13 cellular contexts compared by ENCODE assay signal in the genomic region with DNA sequence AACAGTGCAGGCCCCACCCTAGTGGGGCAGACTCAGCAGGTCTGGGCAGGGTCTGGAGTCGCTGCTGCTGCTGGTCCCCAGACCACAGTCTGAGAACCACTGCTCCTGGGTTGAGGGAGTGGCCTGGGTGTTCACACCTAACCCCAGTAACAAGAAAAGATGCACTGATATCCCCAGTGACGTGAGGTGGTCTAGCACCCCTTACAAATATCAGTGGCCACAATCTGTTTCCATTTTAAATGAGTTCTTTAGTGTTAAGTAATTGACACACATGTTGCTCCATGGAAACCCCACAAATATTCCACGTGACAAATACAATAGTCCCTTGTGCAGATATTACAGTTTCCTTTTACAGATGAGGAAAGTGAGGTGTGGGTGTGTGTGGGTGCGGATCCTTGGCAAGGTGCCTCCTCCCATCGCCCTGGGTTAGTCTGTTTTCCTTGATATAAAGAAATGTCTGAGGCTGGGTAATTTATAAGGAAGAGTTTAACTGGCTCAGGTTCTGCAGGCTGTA.
DNase-seq lines count a peak whose midpoint lies in the region; ATAC-seq and TF ChIP-seq lines count a peak whose summit lies in the region.
"Had no signal": no experiment of that assay in that cellular context is flagged by ENCODE, and none has a peak within 500 bp of the region (broad histone marks: within the 10 kb centered on the region; RNA-seq: fewer than 3 reads in every experiment).

No MANE protein-coding gene starts in this region.

- H3K4me2 ChIP-seq in neural progenitor cell, result no peak overlapping the region
- H3K4me2 ChIP-seq: BLaER1 had no signal

- H4K20me1 ChIP-seq in neural progenitor cell (ENCODE audit: low read depth), result no peaks in the 10 kb centered on the region
- H4K20me1 ChIP-seq: BLaER1 had no signal

- H3K4me1 ChIP-seq in CD4-positive, CD25-positive, alpha-beta regulatory T cell (ENCODE audit: control insufficient read depth, insufficient read depth, low read length, poor library complexity, severe bottlenecking), result no peaks in the 10 kb centered on the region
- H3K4me1 ChIP-seq in mucosa of descending colon (ENCODE audit: low read depth) (peaks cover 5% of the 10 kb centered on the region), neural progenitor cell (no peaks in the 10 kb centered on the region)
- H3K4me1 ChIP-seq: gastroesophageal sphincter, SJCRH30, testis had no signal

- TF ChIP-seq CTCF in mucosa of descending colon (IDR thresholded peaks at IDR 0.05) (no peak), neural progenitor cell (IDR thresholded peaks at IDR 0.05) (no peak)

- peaks cover 6% of the 10 kb centered on the region for H3K27me3 Mint-ChIP-seq in CD4-positive, CD25-positive, alpha-beta regulatory T cell
- no peaks in the 10 kb centered on the region for H3K27me3 Mint-ChIP-seq in activated naive CD8-positive, alpha-beta T cell
- peaks cover 7% of the 10 kb centered on the region for H3K27me3 Mint-ChIP-seq in neural progenitor cell (ENCODE audit: insufficient read depth, low read depth)

- no peak overlapping the region for H2AFZ ChIP-seq in neural progenitor cell (replicated peaks)

- H3K9ac ChIP-seq in neural progenitor cell, result no peak overlapping the region
- H3K9ac ChIP-seq: BLaER1 had no signal

- H3F3A ChIP-seq in neural progenitor cell (ENCODE audit: low read depth), result no peaks in the 10 kb centered on the region

- H3K9me3 ChIP-seq in CD4-positive, CD25-positive, alpha-beta regulatory T cell (ENCODE audit: control insufficient read depth in 2 of 2, low read length in 2 of 2), result no peaks in the 10 kb centered on the region
- H3K9me3 ChIP-seq in mucosa of descending colon (no peaks in the 10 kb centered on the region), neural progenitor cell (ENCODE audit: low read depth) (no peaks in the 10 kb centered on the region)
- H3K9me3 ChIP-seq: gastroesophageal sphincter, SJCRH30, testis had no signal

- peaks cover 0 to 5% (median 0%) of the 10 kb centered on the region in 7 donors for H3K9me3 Mint-ChIP-seq in CD4-positive, CD25-positive, alpha-beta regulatory T cell
- no peaks in the 10 kb centered on the region for H3K9me3 Mint-ChIP-seq in activated naive CD8-positive, alpha-beta T cell (ENCODE audit: low read depth)
- H3K9me3 Mint-ChIP-seq in neural progenitor cell, result peaks cover 6% of the 10 kb centered on the region

- no peak overlapping the region for H3K27ac ChIP-seq in CD4-positive, CD25-positive, alpha-beta regulatory T cell (ENCODE audit: insufficient read depth, low read length, poor library complexity, severe bottlenecking)
- no peak overlapping the region for H3K27ac ChIP-seq in neural progenitor cell
- H3K27ac ChIP-seq: BLaER1, gastroesophageal sphincter, SJCRH30, testis had no signal

- no peaks in the 10 kb centered on the region for H3K79me2 ChIP-seq in neural progenitor cell (ENCODE audit: low read depth)

- no peak overlapping the region for H3K4me3 Mint-ChIP-seq in CD4-positive, CD25-positive, alpha-beta regulatory T cell
- peak overlapping the region; percentile 44 for H3K4me3 Mint-ChIP-seq in activated naive CD8-positive, alpha-beta T cell
- H3K4me3 Mint-ChIP-seq in neural progenitor cell, result no peak overlapping the region

- H3K4me3 ChIP-seq in CD4-positive, CD25-positive, alpha-beta regulatory T cell (ENCODE audit: low read depth, low read length), result no peak overlapping the region
- H3K4me3 ChIP-seq in mucosa of descending colon (no peak overlapping the region), neural progenitor cell (no peak overlapping the region)
- H3K4me3 ChIP-seq: BLaER1, gastroesophageal sphincter, lung, SJCRH30, testis had no signal

- DNase-seq in CD1c-positive myeloid dendritic cell (ENCODE audit: extremely low spot score), result peak; percentile 61
- DNase-seq in CD4-positive, CD25-positive, alpha-beta regulatory T cell, result no peak
- DNase-seq in mucosa of descending colon, result peak in 2 of 3 donors; percentile 81 to 82
- DNase-seq in neural progenitor cell (ENCODE audit: low spot score), result no peak
- DNase-seq in HuH-7 (ENCODE audit: low spot score), result no peak
- DNase-seq: NCI-H1417, SJCRH30, testis had no signal

- no peaks in the 10 kb centered on the region for H3K27me3 ChIP-seq in CD4-positive, CD25-positive, alpha-beta regulatory T cell (ENCODE audit: control insufficient read depth, insufficient read depth, low read length)
- H3K27me3 ChIP-seq in neural progenitor cell, result no peaks in the 10 kb centered on the region
- H3K27me3 ChIP-seq: BLaER1, gastroesophageal sphincter, SJCRH30, testis had no signal

- ATAC-seq in CD4-positive, CD25-positive, alpha-beta regulatory T cell (ENCODE audit: low read depth in 2 of 2), result no peak
- ATAC-seq in mucosa of descending colon (peak; percentile 93), HG03135 (IDR thresholded peaks at IDR 0.05; ENCODE audit: unreplicated experiment) (no peak)
- ATAC-seq: gastroesophageal sphincter had no signal

- H3K27ac Mint-ChIP-seq in CD4-positive, CD25-positive, alpha-beta regulatory T cell, result peak overlapping the region; percentile 3 to 63 (median 52)
- H3K27ac Mint-ChIP-seq in activated naive CD8-positive, alpha-beta T cell, result peak overlapping the region; percentile 86
- H3K27ac Mint-ChIP-seq in neural progenitor cell, result no peak overlapping the region

- peaks cover 9% of the 10 kb centered on the region for H3K36me3 Mint-ChIP-seq in CD4-positive, CD25-positive, alpha-beta regulatory T cell
- H3K36me3 Mint-ChIP-seq in activated naive CD8-positive, alpha-beta T cell, result no peaks in the 10 kb centered on the region
- H3K36me3 Mint-ChIP-seq in neural progenitor cell, result no peaks in the 10 kb centered on the region

- intact Hi-C loops in mucosa of descending colon (cut with DNase I, micrococcal nuclease), result no loop called here

- peaks cover 0 to 21% (median 4%) of the 10 kb centered on the region in 4 donors for H3K4me1 Mint-ChIP-seq in CD4-positive, CD25-positive, alpha-beta regulatory T cell
- H3K4me1 Mint-ChIP-seq in activated naive CD8-positive, alpha-beta T cell (ENCODE audit: low read depth), result peaks cover 40% of the 10 kb centered on the region
- peaks cover 4% of the 10 kb centered on the region for H3K4me1 Mint-ChIP-seq in neural progenitor cell

- no peaks in the 10 kb centered on the region for H3K36me3 ChIP-seq in CD4-positive, CD25-positive, alpha-beta regulatory T cell (ENCODE audit: control insufficient read depth, insufficient read depth, low read length)
- no peaks in the 10 kb centered on the region for H3K36me3 ChIP-seq in mucosa of descending colon (ENCODE audit: low read depth)
- no peaks in the 10 kb centered on the region for H3K36me3 ChIP-seq in neural progenitor cell
- H3K36me3 ChIP-seq: BLaER1, gastroesophageal sphincter, SJCRH30 had no signal

Comparison
In these comparisons a context has a peak if more than half of its experiments do, and no peak if none do; other contexts are left out.
1. DNase-seq: peak in CD1c-positive myeloid dendritic cell (single experiment) and mucosa of descending colon (2 of 3); none in CD4-positive, CD25-positive, alpha-beta regulatory T cell (0 of 3), neural progenitor cell (single experiment) and HuH-7 (single experiment).